In genomic region chr4:94208918-94209317, GRCh38 we compare ENCODE assay signal across 10 cellular contexts. TPM values are rescaled to one million over a fixed set of nuclear protein-coding genes. Genes with fewer than 3 reads are reported as not detected.
A peak's percentile ranks its signal among the peaks of the same experiment; 100 is the strongest.
DNase-seq lines count a peak whose midpoint lies in the region; ATAC-seq, FAIRE-seq and TF ChIP-seq lines count a peak whose summit lies in the region.
"Had no signal": no experiment of that assay in that cellular context is flagged by ENCODE, and none has a peak within 500 bp of the region (broad histone marks: within the 10 kb centered on the region; RNA-seq: fewer than 3 reads in every experiment).

No MANE protein-coding gene starts in this region.

- H3K4me3 ChIP-seq in right cardiac atrium (ENCODE audit: low read length) (peak overlapping the region; percentile 95), keratinocyte (ENCODE audit: control insufficient read depth in 2 of 3, extremely low read depth in 1 of 3, insufficient read depth in 2 of 3, low read depth in 1 of 3, low read length in 3 of 3) (peak overlapping the region; percentile 82 to 97 (median 88)), upper lobe of right lung (peak overlapping the region; percentile 86)

- H3K36me3 Mint-ChIP-seq in activated T-helper 2 cell treated with anti-CD3 and anti-CD28 coated beads, Interferon-gamma antibody, Interleukin-2, Interleukin-4, amounts not matched to agents 10 μg/mL and 5 μg/mL and 100 μg/mL, durations not matched to agents 14 hours and 24 hours and 36 hours (ENCODE audit: low read depth) = peaks cover 53% of the 10 kb centered on the region

- TF ChIP-seq CTCF in keratinocyte (optimal IDR thresholded peaks at IDR 0.05 in 1 of 3, IDR thresholded peaks at IDR 0.05 in 1 of 3, conservative IDR thresholded peaks at IDR 0.05 in 1 of 3; ENCODE audit: extremely low read depth in 1 of 3, insufficient read depth in 2 of 3, low read length in 3 of 3) (no peak), upper lobe of right lung (IDR thresholded peaks at IDR 0.05) (no peak)

- no peak for ATAC-seq in right cardiac atrium
- ATAC-seq in left ventricle myocardium superior = no peak
- no peak for ATAC-seq in upper lobe of right lung

- DNase-seq in right cardiac atrium = no peak
- DNase-seq in left ventricle myocardium superior = no peak
- DNase-seq in activated T-helper 2 cell treated with anti-CD3 and anti-CD28 coated beads, Interferon-gamma antibody, Interleukin-2, Interleukin-4, amounts not matched to agents 10 μg/mL and 5 μg/mL and 100 μg/mL, durations not matched to agents 14 hours and 24 hours and 36 hours (ENCODE audit: low spot score) = no peak
- no peak for DNase-seq in keratinocyte (ENCODE audit: low read depth, low spot score)
- no peak for DNase-seq in upper lobe of right lung
- DNase-seq in NCI-H748 treated with DMSO at 0.1 percent for 48 hours (lab: John Stamatoyannopoulos, UW) = no peak
- DNase-seq in DMS53 treated with DMSO at 0.1 percent for 48 hours (lab: John Stamatoyannopoulos, UW; ENCODE audit: unreplicated experiment) = no peak
- no peak for DNase-seq in CD1c-positive myeloid dendritic cell (ENCODE audit: extremely low spot score)
- DNase-seq: EL, NCI-H2171 treated with DMSO at 0.1 percent for 48 hours had no signal

- H3K4me1 ChIP-seq in right cardiac atrium (ENCODE audit: control insufficient read depth, insufficient read depth, low read length) (peaks cover 1% of the 10 kb centered on the region), keratinocyte (ENCODE audit: control insufficient read depth, extremely low read depth, insufficient read depth, low read length) (peaks cover 17% of the 10 kb centered on the region), upper lobe of right lung (peaks cover 16% of the 10 kb centered on the region)

- no peaks in the 10 kb centered on the region for H3K9me3 ChIP-seq in right cardiac atrium (ENCODE audit: control insufficient read depth, low read length)
- no peaks in the 10 kb centered on the region for H3K9me3 ChIP-seq in keratinocyte (ENCODE audit: control insufficient read depth, low read depth, low read length)
- H3K9me3 ChIP-seq in upper lobe of right lung = no peaks in the 10 kb centered on the region

- H3K27ac Mint-ChIP-seq in activated T-helper 2 cell treated with anti-CD3 and anti-CD28 coated beads, Interferon-gamma antibody, Interleukin-2, Interleukin-4, amounts not matched to agents 10 μg/mL and 5 μg/mL and 100 μg/mL, durations not matched to agents 14 hours and 24 hours and 36 hours = peak overlapping the region; percentile 100

- peak; percentile 46 for FAIRE-seq in keratinocyte (lab: Jason Lieb, UNC)

- no peaks in the 10 kb centered on the region for H4K20me1 ChIP-seq in keratinocyte (ENCODE audit: control insufficient read depth, extremely low read depth, insufficient read depth, low read length)

- peaks cover 9 to 11% of the 10 kb centered on the region in 2 experiments for H3K36me3 ChIP-seq in keratinocyte (ENCODE audit: control insufficient read depth in 2 of 2, extremely low read depth in 1 of 2, insufficient read depth in 2 of 2, low read length in 2 of 2)
- H3K36me3 ChIP-seq in upper lobe of right lung = peaks cover 38% of the 10 kb centered on the region

- no peaks in the 10 kb centered on the region for H3K9me1 ChIP-seq in keratinocyte (ENCODE audit: control insufficient read depth, extremely low read depth, insufficient read depth, low read length)

- dilution Hi-C loops in keratinocyte (cut with MboI; ENCODE audit: extremely low pct_ligation_motif_present, low sequenced_read_pairs) = no loop called here

- H3K9me3 Mint-ChIP-seq in activated T-helper 2 cell treated with anti-CD3 and anti-CD28 coated beads, Interferon-gamma antibody, Interleukin-2, Interleukin-4, amounts not matched to agents 10 μg/mL and 5 μg/mL and 100 μg/mL, durations not matched to agents 14 hours and 24 hours and 36 hours = no peaks in the 10 kb centered on the region

- peak overlapping the region; percentile 96 for H3K4me3 Mint-ChIP-seq in activated T-helper 2 cell treated with anti-CD3 and anti-CD28 coated beads, Interferon-gamma antibody, Interleukin-2, Interleukin-4, amounts not matched to agents 10 μg/mL and 5 μg/mL and 100 μg/mL, durations not matched to agents 14 hours and 24 hours and 36 hours (ENCODE audit: low read depth)

- no peak overlapping the region for H2AFZ ChIP-seq in keratinocyte (ENCODE audit: control insufficient read depth, low read length)

- WGBS in right cardiac atrium = 71% methylated on average over 1 of the region's 1 CpG

- peaks cover 46% of the 10 kb centered on the region for H3K79me2 ChIP-seq in keratinocyte (ENCODE audit: control insufficient read depth, insufficient read depth, low read length)

- no peak overlapping the region for H3K27ac ChIP-seq in right cardiac atrium (ENCODE audit: low read length)
- peak overlapping the region; percentile 98 for H3K27ac ChIP-seq in keratinocyte (ENCODE audit: control insufficient read depth, insufficient read depth, low read length)
- no peak overlapping the region for H3K27ac ChIP-seq in upper lobe of right lung

- intact Hi-C loops in right cardiac atrium (cut with DNase I) = no loop called here
- intact Hi-C loops in left ventricle myocardium superior (cut with micrococcal nuclease) = no loop called here
- intact Hi-C loops in activated T-helper 2 cell treated with anti-CD3 and anti-CD28 coated beads, Interferon-gamma antibody, Interleukin-2, Interleukin-4, amounts not matched to agents 10 μg/mL and 5 μg/mL and 100 μg/mL, durations not matched to agents 14 hours and 24 hours and 36 hours (cut with micrococcal nuclease) = loop anchor here (5.0 kb wide), 3 partner anchors 43 to 243 kb away; partner anchors contain the start of gene PDLIM5
- intact Hi-C loops in upper lobe of right lung (cut with DNase I) = no loop called here

- no peaks in the 10 kb centered on the region for H3K27me3 Mint-ChIP-seq in activated T-helper 2 cell treated with anti-CD3 and anti-CD28 coated beads, Interferon-gamma antibody, Interleukin-2, Interleukin-4, amounts not matched to agents 10 μg/mL and 5 μg/mL and 100 μg/mL, durations not matched to agents 14 hours and 24 hours and 36 hours (ENCODE audit: low read depth)

- H3K27me3 ChIP-seq in right cardiac atrium (ENCODE audit: control insufficient read depth, insufficient read depth) (no peaks in the 10 kb centered on the region), keratinocyte (ENCODE audit: control insufficient read depth, extremely low read depth, insufficient read depth, low read length) (no peaks in the 10 kb centered on the region), upper lobe of right lung (no peaks in the 10 kb centered on the region)

- H3K9ac ChIP-seq in keratinocyte (ENCODE audit: control insufficient read depth, extremely low read depth, insufficient read depth, low read length) = peak overlapping the region; percentile 95

- peaks cover 35% of the 10 kb centered on the region for H3K4me1 Mint-ChIP-seq in activated T-helper 2 cell treated with anti-CD3 and anti-CD28 coated beads, Interferon-gamma antibody, Interleukin-2, Interleukin-4, amounts not matched to agents 10 μg/mL and 5 μg/mL and 100 μg/mL, durations not matched to agents 14 hours and 24 hours and 36 hours (ENCODE audit: low read depth)

- H3K4me2 ChIP-seq in keratinocyte (ENCODE audit: control insufficient read depth, extremely low read depth, insufficient read depth, low read depth, low read length) = peak overlapping the region; percentile 96

RNA-seq across cellular contexts. Expression of gene SMARCAD1, which starts 1.3 kb away (rescaled TPM):
- total RNA-seq in right cardiac atrium (10 to 100 TPM; 13.1 to 14.4 (median 14.0) TPM), left ventricle myocardium superior (10.9 TPM), upper lobe of right lung (21.0 TPM)
- polyA plus RNA-seq in right cardiac atrium (5.6 TPM), keratinocyte (14.8 to 27.8 TPM (median 18.4 TPM) in 3 replicates)
- 38.9 and 41.8 TPM in 2 replicates for total RNA-seq in activated T-helper 2 cell treated with anti-CD3 and anti-CD28 coated beads, Interferon-gamma antibody, Interleukin-2, Interleukin-4, amounts not matched to agents 10 μg/mL and 5 μg/mL and 100 μg/mL, durations not matched to agents 14 hours and 24 hours and 36 hours
- 23.3 TPM for polyA plus RNA-seq in keratinocyte (2011; ENCODE audit: low read depth)
- 7.8 and 16.4 TPM in 2 replicates for polyA plus RNA-seq in keratinocyte (2011; cell fraction: cytosol; rRNA removed)
- 27.9 and 41.9 TPM in 2 replicates for polyA plus RNA-seq in keratinocyte (2011; cell fraction: nucleus; rRNA removed)
- polyA plus RNA-seq in keratinocyte (2012; ENCODE audit: low replicate concordance) = 8.3 and 12.6 TPM in 2 replicates
- polyA minus RNA-seq in keratinocyte = 8.5 to 51.0 TPM (median 27.5 TPM) in 3 replicates
- 11.3 TPM for polyA minus RNA-seq in keratinocyte (2011; cell fraction: cytosol; rRNA and poly(A)+ RNA removed)
- 27.4 and 60.0 TPM in 2 replicates for polyA minus RNA-seq in keratinocyte (2011; cell fraction: nucleus; rRNA and poly(A)+ RNA removed)
